In genomic region chrX:77448170-77448569, GRCh38 we compare ENCODE assay signal across 28 cellular contexts. TPM values are rescaled to one million over a fixed set of nuclear protein-coding genes. Genes with fewer than 3 reads are reported as not detected.
DNase-seq lines count a peak whose midpoint lies in the region; ATAC-seq and TF ChIP-seq lines count a peak whose summit lies in the region.
"Had no signal": no experiment of that assay in that cellular context is flagged by ENCODE, and none has a peak within 500 bp of the region (broad histone marks: within the 10 kb centered on the region; RNA-seq: fewer than 3 reads in every experiment).

No MANE protein-coding gene starts in this region.

- in situ Hi-C loops in astrocyte of the cerebellum (cut with HindIII; ENCODE audit: low sequenced_read_pairs), result no loop called here

- no peak overlapping the region for H3K9ac ChIP-seq in iPS-20b (ENCODE audit: low read depth, low read length)
- no peak overlapping the region for H3K9ac ChIP-seq in subcutaneous abdominal adipose tissue (ENCODE audit: low read length in 5 of 5)
- H3K9ac ChIP-seq: KMS-11 had no signal

- intact Hi-C loops in cardiac septum (cut with DNase I), result no loop called here

- H3K9me3 ChIP-seq in cardiac muscle cell (ENCODE audit: low read depth) (no peaks in the 10 kb centered on the region), iPS-20b (ENCODE audit: insufficient read depth, low read depth, low read length) (no peaks in the 10 kb centered on the region), subcutaneous abdominal adipose tissue (ENCODE audit: control insufficient read depth in 5 of 5, low read length in 5 of 5) (no peaks in the 10 kb centered on the region)
- H3K9me3 ChIP-seq: adrenal gland, heart left ventricle, mucosa of descending colon, right lobe of liver had no signal

- H3K4me3 ChIP-seq in cardiac muscle cell (peak overlapping the region; percentile 40), astrocyte of the cerebellum (ENCODE audit: low read depth, low read length) (peak overlapping the region; percentile 23), iPS-20b (ENCODE audit: low read length) (peak overlapping the region; percentile 65; the same call in 1 of the 2 replicates), subcutaneous abdominal adipose tissue (ENCODE audit: low read depth in 1 of 5, low read length in 5 of 5) (peak overlapping the region in 4 of 5 donors; percentile 33 to 58 (median 46))
- H3K4me3 ChIP-seq: mucosa of descending colon, right lobe of liver had no signal

- peak overlapping the region; percentile 80 for H3K27ac ChIP-seq in cardiac muscle cell
- H3K27ac ChIP-seq in iPS-20b (ENCODE audit: low read length), result no peak overlapping the region
- no peak overlapping the region for H3K27ac ChIP-seq in subcutaneous abdominal adipose tissue (ENCODE audit: low read depth, low read length)
- H3K27ac ChIP-seq: adrenal gland, C4-2B, heart left ventricle, KMS-11, right lobe of liver had no signal

- H3K27me3 ChIP-seq in cardiac muscle cell (no peaks in the 10 kb centered on the region), iPS-20b (ENCODE audit: insufficient read depth, low read length) (peaks cover 39% of the 10 kb centered on the region), subcutaneous abdominal adipose tissue (ENCODE audit: control insufficient read depth in 5 of 5, insufficient read depth in 4 of 5, low read length in 5 of 5) (peaks cover 3 to 27% (median 9%) of the 10 kb centered on the region in 5 donors)
- H3K27me3 ChIP-seq: right lobe of liver had no signal

- ATAC-seq in GM21576 (IDR thresholded peaks at IDR 0.05; ENCODE audit: unreplicated experiment), result no peak
- ATAC-seq: mucosa of descending colon, T-helper 17 cell had no signal

- H3K4me1 ChIP-seq in cardiac muscle cell (ENCODE audit: low read depth) (peaks cover 5% of the 10 kb centered on the region), iPS-20b (ENCODE audit: insufficient read depth, low read length) (no peaks in the 10 kb centered on the region), subcutaneous abdominal adipose tissue (ENCODE audit: control insufficient read depth in 5 of 5, insufficient read depth in 5 of 5, low read length in 5 of 5) (peaks cover 0 to 47% (median 29%) of the 10 kb centered on the region in 5 donors)
- H3K4me1 ChIP-seq: right lobe of liver had no signal

- no peak for DNase-seq in cardiac muscle cell (ENCODE audit: low read depth in 1 of 2, low spot score in 1 of 2)
- DNase-seq in cardiac septum (ENCODE audit: low spot score), result no peak
- no peak for DNase-seq in astrocyte of the cerebellum (ENCODE audit: low read depth)
- DNase-seq in activated effector memory CD4-positive, alpha-beta T cell treated with Interleukin-2 at 50 U/mL for 16 hours, result no peak
- DNase-seq in SKM-1 treated with dmso at 0.1 percent for 144 hours (lab: John Stamatoyannopoulos, UW; ENCODE audit: unreplicated experiment), result no peak
- DNase-seq: activated CD4-positive, CD25-positive, alpha-beta regulatory T cell; adrenal gland; DMS79; effector CD8-positive, alpha-beta T cell; heart left ventricle; left cardiac atrium; NCI-H2081 treated with DMSO at 0.1 percent for 48 hours; NCI-H526; right lobe of liver; SIG-M5; stimulated activated naive CD4-positive, alpha-beta T cell treated with Interleukin-2 at 50 U/mL for 16 hours; T-helper 17 cell had no signal

- H3K36me3 ChIP-seq in cardiac muscle cell (no peaks in the 10 kb centered on the region), iPS-20b (ENCODE audit: insufficient read depth, low read depth, low read length) (no peaks in the 10 kb centered on the region), subcutaneous abdominal adipose tissue (ENCODE audit: control insufficient read depth in 5 of 5, insufficient read depth in 5 of 5, low read length in 5 of 5) (no peaks in the 10 kb centered on the region)
- H3K36me3 ChIP-seq: adrenal gland, heart left ventricle, right lobe of liver had no signal

- no peak for TF ChIP-seq CTCF in cardiac muscle cell (IDR thresholded peaks at IDR 0.05; ENCODE audit: low read depth, low read length)
- no peak for TF ChIP-seq CTCF in astrocyte of the cerebellum (IDR thresholded peaks at IDR 0.05; ENCODE audit: low read depth, low read length, missing control alignments)

RNA-seq across cellular contexts. Expression of gene FGF16, which starts 1.0 kb away (rescaled TPM):
- total RNA-seq in cardiac muscle cell (17.9 and 21.5 TPM in 2 replicates), cardiac septum (0.13 TPM)
- 22.2 and 22.5 TPM in 2 replicates for polyA plus RNA-seq in cardiac muscle cell
- total RNA-seq: A172; activated T-helper 2 cell treated with anti-CD3 and anti-CD28 coated beads, Interferon-gamma antibody, Interleukin-2, Interleukin-4, amounts not matched to agents 10 μg/mL and 5 μg/mL and 100 μg/mL, durations not matched to agents 14 hours and 24 hours and 36 hours; H4; OCI-LY7; osteocyte; right lobe of liver; T-helper 17 cell had no signal
- polyA plus RNA-seq: adrenal gland had no signal

Comparison
In these comparisons a context has a peak if more than half of its experiments do, and no peak if none do; other contexts are left out.
1. RNA of gene FGF16, which starts 1.0 kb away (total RNA-seq): 17.9 to 21.5 TPM in cardiac muscle cell; 0.13 TPM in cardiac septum (single experiment); every median in the first group is over 10 times any median in the second.
2. Peak in every context shown above with its lines, with median percentiles within 50 percentile points of each other: H3K4me3 ChIP-seq.